In genomic region chr10:124117879-124118278, GRCh38 we compare ENCODE assay signal across 24 cellular contexts. TPM values are rescaled to one million over a fixed set of nuclear protein-coding genes. Genes with fewer than 3 reads are reported as not detected.
DNase-seq lines count a peak whose midpoint lies in the region; ATAC-seq and TF ChIP-seq lines count a peak whose summit lies in the region.
"Had no signal": no experiment of that assay in that cellular context is flagged by ENCODE, and none has a peak within 500 bp of the region (broad histone marks: within the 10 kb centered on the region; RNA-seq: fewer than 3 reads in every experiment).

No MANE protein-coding gene starts in this region.

- H3K4me3 Mint-ChIP-seq in endodermal cell = no peak overlapping the region
- H3K4me3 Mint-ChIP-seq in endothelial cell (ENCODE audit: unreplicated experiment) = no peak overlapping the region
- H3K4me3 Mint-ChIP-seq: HFFc6 had no signal

- H3K79me2 ChIP-seq in mammary epithelial cell (ENCODE audit: insufficient read depth, low read length) (no peaks in the 10 kb centered on the region), trophoblast cell (ENCODE audit: control insufficient read depth, insufficient read depth, low read length, poor library complexity) (no peaks in the 10 kb centered on the region)

- DNase-seq in IMR-90 = no peak
- DNase-seq in mammary epithelial cell = peak; percentile 41
- peak; percentile 79 to 89 for DNase-seq in trophoblast cell
- no peak for DNase-seq in stimulated activated CD4-positive, alpha-beta T cell treated with anti-CD3 and anti-CD28 coated beads, Interleukin-15, amount 100 ng/mL, for 24 hours
- DNase-seq in endodermal cell = no peak
- DNase-seq in endothelial cell (ENCODE audit: low spot score) = no peak
- DNase-seq: C1 segment of cervical spinal cord; DMS79; GOT3; HFFc6; Kasumi-1; MM.1S; NCI-H1092; NCI-H1436 treated with DMSO at 0.1 percent for 48 hours; NCI-H2081; NCI-H2171 treated with DMSO at 0.1 percent for 48 hours; NCI-H446; NCI-H69; NK-92 treated with Interleukin-12 subunit alpha and Interleukin-12 subunit beta, amount 100 ng/mL, for 24 hours; SHP77 had no signal

- no peak overlapping the region for H3K4me3 ChIP-seq in BLaER1
- H3K4me3 ChIP-seq in IMR-90 (ENCODE audit: insufficient read depth, low read depth, low read length) = no peak overlapping the region
- H3K4me3 ChIP-seq in mammary epithelial cell (replicated peaks in 1 of 3; ENCODE audit: insufficient read depth in 1 of 3, low read depth in 2 of 3, low read length in 3 of 3) = no peak overlapping the region
- no peak overlapping the region for H3K4me3 ChIP-seq in trophoblast cell (ENCODE audit: low read depth, low read length)
- no peak overlapping the region for H3K4me3 ChIP-seq in endodermal cell (ENCODE audit: low read length)
- H3K4me3 ChIP-seq: SK-N-MC had no signal

- in situ Hi-C loops in IMR-90 (cut with MboI; ENCODE audit: low sequenced_read_pairs) (no loop called here), mammary epithelial cell (cut with MboI; ENCODE audit: low sequenced_read_pairs in 2 of 2) (no loop called here)

- H3K36me3 Mint-ChIP-seq in endodermal cell (ENCODE audit: low read depth) (no peaks in the 10 kb centered on the region), endothelial cell (ENCODE audit: low read depth, unreplicated experiment) (peaks cover 7% of the 10 kb centered on the region)

- no peak for TF ChIP-seq POLR2A in IMR-90 (IDR thresholded peaks at IDR 0.05; ENCODE audit: low read depth, low read length)

- no peak overlapping the region for H3K14ac ChIP-seq in IMR-90 (replicated peaks; ENCODE audit: low read depth, low read length)
- no peak overlapping the region for H3K14ac ChIP-seq in trophoblast cell (ENCODE audit: low read length)

- no peak overlapping the region for H2BK20ac ChIP-seq in IMR-90 (ENCODE audit: low read depth, low read length)

- H3K9me3 ChIP-seq in BLaER1 (no peaks in the 10 kb centered on the region), IMR-90 (ENCODE audit: control insufficient read depth, insufficient read depth, low read length) (peaks cover 4% of the 10 kb centered on the region), mammary epithelial cell (replicated peaks; ENCODE audit: insufficient read depth, low read length) (no peaks in the 10 kb centered on the region), trophoblast cell (ENCODE audit: insufficient read depth, low read depth, low read length) (peaks cover 1% of the 10 kb centered on the region), endodermal cell (ENCODE audit: control insufficient read depth, low read length) (no peaks in the 10 kb centered on the region)

- H3K9me1 ChIP-seq in IMR-90 (ENCODE audit: insufficient read depth, low read length) = no peaks in the 10 kb centered on the region

- H2BK120ac ChIP-seq in IMR-90 (ENCODE audit: low read depth, low read length) (no peak overlapping the region), trophoblast cell (ENCODE audit: insufficient read depth, low read length, poor library complexity) (no peak overlapping the region)

- H3K18ac ChIP-seq in IMR-90 (ENCODE audit: low read depth, low read length) (no peak overlapping the region), trophoblast cell (ENCODE audit: low read length) (no peak overlapping the region)

- H3K36me3 ChIP-seq in BLaER1 (no peaks in the 10 kb centered on the region), IMR-90 (ENCODE audit: control insufficient read depth, insufficient read depth, low read length) (no peaks in the 10 kb centered on the region), mammary epithelial cell (ENCODE audit: insufficient read depth, low read length) (no peaks in the 10 kb centered on the region), trophoblast cell (ENCODE audit: control insufficient read depth in 1 of 2, insufficient read depth in 2 of 2, low read length in 2 of 2) (no peaks in the 10 kb centered on the region), endodermal cell (ENCODE audit: control insufficient read depth, insufficient read depth, low read length) (no peaks in the 10 kb centered on the region)

- no peak overlapping the region for H4K12ac ChIP-seq in trophoblast cell (ENCODE audit: low read depth, low read length)

- H4K20me1 ChIP-seq in BLaER1 = no peaks in the 10 kb centered on the region
- no peaks in the 10 kb centered on the region for H4K20me1 ChIP-seq in IMR-90 (ENCODE audit: insufficient read depth, low read length)
- H4K20me1 ChIP-seq in mammary epithelial cell (ENCODE audit: insufficient read depth, low read length) = no peaks in the 10 kb centered on the region

- H3K56ac ChIP-seq in IMR-90 (ENCODE audit: extremely low read depth, insufficient read depth, low read length) = no peak overlapping the region

- no peak overlapping the region for H2AK5ac ChIP-seq in IMR-90 (ENCODE audit: low read depth, low read length)
- no peak overlapping the region for H2AK5ac ChIP-seq in trophoblast cell (ENCODE audit: low read length)

- H4K5ac ChIP-seq in IMR-90 (ENCODE audit: low read depth, low read length) = no peak overlapping the region

- no peak overlapping the region for H3K23ac ChIP-seq in IMR-90 (ENCODE audit: low read depth, low read length)
- H3K23ac ChIP-seq in trophoblast cell (ENCODE audit: low read length) = no peak overlapping the region

- BruUV-seq in IMR-90 (replicated peaks; lab: Mats Ljungman, UMichigan) = no TSS peak
- BruUV-seq in mammary epithelial cell (replicated peaks; lab: Mats Ljungman, UMichigan) = no TSS peak

- peak overlapping the region; percentile 81 for H3K4me2 ChIP-seq in BLaER1
- H3K4me2 ChIP-seq in IMR-90 (ENCODE audit: low read depth, low read length) = no peak overlapping the region
- no peak overlapping the region for H3K4me2 ChIP-seq in mammary epithelial cell (ENCODE audit: insufficient read depth, low read depth, low read length)
- no peak overlapping the region for H3K4me2 ChIP-seq in trophoblast cell (ENCODE audit: low read length)

- H3K27me3 Mint-ChIP-seq in endodermal cell (ENCODE audit: insufficient read depth) (no peaks in the 10 kb centered on the region), endothelial cell (ENCODE audit: unreplicated experiment) (peaks cover 6% of the 10 kb centered on the region)

- CTCF ChIA-PET in IMR-90 (lab: Yijun Ruan, JAX) = no interaction called here
- CTCF ChIA-PET in mammary epithelial cell (lab: Charles Lee; ENCODE audit: low non-redundant PET) = no interaction called here

- TF ChIP-seq RAD21 in IMR-90 (IDR thresholded peaks at IDR 0.05; ENCODE audit: low read length) = no peak

- H2BK5ac ChIP-seq in IMR-90 (ENCODE audit: low read depth, low read length, poor library complexity, severe bottlenecking) (no peak overlapping the region), trophoblast cell (ENCODE audit: low read depth, low read length, poor library complexity) (no peak overlapping the region)

- no peak overlapping the region for H3K4ac ChIP-seq in IMR-90 (ENCODE audit: low read depth, low read length)
- no peak overlapping the region for H3K4ac ChIP-seq in trophoblast cell (ENCODE audit: low read depth, low read length)

- H3K27ac ChIP-seq in BLaER1 (peak overlapping the region; percentile 85), IMR-90 (ENCODE audit: insufficient read depth, low read length) (no peak overlapping the region), mammary epithelial cell (ENCODE audit: insufficient read depth, low read depth, low read length) (no peak overlapping the region), trophoblast cell (ENCODE audit: low read depth, low read length) (no peak overlapping the region), endodermal cell (ENCODE audit: low read depth, low read length) (no peak overlapping the region)
- H3K27ac ChIP-seq: SK-N-MC had no signal

- H2AFZ ChIP-seq in IMR-90 (replicated peaks; ENCODE audit: low read length, poor library complexity) = no peak overlapping the region
- no peak overlapping the region for H2AFZ ChIP-seq in mammary epithelial cell (ENCODE audit: low read depth, low read length)
- H2AFZ ChIP-seq in trophoblast cell (ENCODE audit: insufficient read depth, low read length, poor library complexity) = no peak overlapping the region

- H4K8ac ChIP-seq in IMR-90 (ENCODE audit: low read depth in 2 of 2, low read length in 2 of 2) (no peak overlapping the region), trophoblast cell (ENCODE audit: low read depth, low read length) (no peak overlapping the region)

- H3K9ac ChIP-seq in BLaER1 (no peak overlapping the region), IMR-90 (ENCODE audit: low read depth, low read length) (no peak overlapping the region), mammary epithelial cell (ENCODE audit: insufficient read depth, low read length) (no peak overlapping the region), trophoblast cell (ENCODE audit: low read length) (no peak overlapping the region), endodermal cell (ENCODE audit: extremely low read depth, low read length, poor library complexity, severe bottlenecking) (no peak overlapping the region)

- no peak for ATAC-seq in IMR-90 (ENCODE audit: low read depth)
- ATAC-seq in esophagus mucosa = no peak

- H4K91ac ChIP-seq in IMR-90 (ENCODE audit: insufficient read depth, low read depth, low read length) (no peak overlapping the region), trophoblast cell (ENCODE audit: low read depth, low read length) (no peak overlapping the region)

- H3K27ac Mint-ChIP-seq in endodermal cell = no peak overlapping the region
- H3K27ac Mint-ChIP-seq in endothelial cell (ENCODE audit: unreplicated experiment) = no peak overlapping the region
- H3K27ac Mint-ChIP-seq: HFFc6 had no signal

- no CpG with 5 or more reads among the region's 4 CpGs for WGBS in IMR-90 (ENCODE audit: extremely low coverage in 2 of 2, insufficient read length in 1 of 2), 2 experiments
- WGBS in mammary epithelial cell (ENCODE audit: low coverage, missing lambda C conversion rate) = 83% methylated on average over 4 of the region's 4 CpGs
- WGBS in trophoblast cell (ENCODE audit: extremely low coverage, insufficient coverage, insufficient read length) = no CpG with 5 or more reads among the region's 4 CpGs
- WGBS in endodermal cell (ENCODE audit: insufficient coverage in 1 of 2, insufficient read length in 1 of 2), 2 experiments = 98 to 100% methylated on average over 2 to 4 of the region's 4 CpGs

- no peak overlapping the region for H2BK12ac ChIP-seq in trophoblast cell (ENCODE audit: low read length)

- intact Hi-C loops in IMR-90 (cut with micrococcal nuclease) = no loop called here
- intact Hi-C loops in mammary epithelial cell (cut with micrococcal nuclease) = no loop called here

- H3K9me3 Mint-ChIP-seq in endodermal cell = no peaks in the 10 kb centered on the region
- no peaks in the 10 kb centered on the region for H3K9me3 Mint-ChIP-seq in endothelial cell (ENCODE audit: unreplicated experiment)
- H3K9me3 Mint-ChIP-seq: HFFc6 had no signal

- H2BK15ac ChIP-seq in IMR-90 (ENCODE audit: low read depth, low read length) = no peak overlapping the region

- H3K4me1 Mint-ChIP-seq in endodermal cell (no peaks in the 10 kb centered on the region), endothelial cell (ENCODE audit: unreplicated experiment) (peaks cover 47% of the 10 kb centered on the region)

- dilution Hi-C loops in IMR-90 (cut with HindIII; ENCODE audit: low sequenced_read_pairs, unreplicated experiment) (no loop called here), mammary epithelial cell (cut with HindIII; ENCODE audit: low sequenced_read_pairs) (no loop called here)

- H3K27me3 ChIP-seq in BLaER1 = no peaks in the 10 kb centered on the region
- no peaks in the 10 kb centered on the region; the same call in 1 of the 2 replicates for H3K27me3 ChIP-seq in IMR-90 (ENCODE audit: control insufficient read depth, insufficient read depth, low read length)
- no peaks in the 10 kb centered on the region for H3K27me3 ChIP-seq in mammary epithelial cell (ENCODE audit: insufficient read depth, low read length)
- no peaks in the 10 kb centered on the region for H3K27me3 ChIP-seq in trophoblast cell (ENCODE audit: insufficient read depth, low read length)
- H3K27me3 ChIP-seq in endodermal cell (ENCODE audit: control insufficient read depth, insufficient read depth, low read length, poor library complexity, severe bottlenecking) = no peaks in the 10 kb centered on the region

- TF ChIP-seq CTCF in IMR-90 (conservative IDR thresholded peaks at IDR 0.05; ENCODE audit: low read depth, low read length) = no peak
- no peak for TF ChIP-seq CTCF in mammary epithelial cell (conservative IDR thresholded peaks at IDR 0.05 in 1 of 2, IDR thresholded peaks at IDR 0.05 in 1 of 2; ENCODE audit: extremely low read depth in 1 of 2, insufficient read depth in 1 of 2, low read depth in 1 of 2, low read length in 2 of 2)
- TF ChIP-seq CTCF in endodermal cell (conservative IDR thresholded peaks at IDR 0.05) = no peak
- no peak for TF ChIP-seq CTCF in endothelial cell (IDR thresholded peaks at IDR 0.05; ENCODE audit: unreplicated experiment)

- H2AK9ac ChIP-seq in IMR-90 (replicated peaks; ENCODE audit: low read depth, low read length, poor library complexity) = no peak overlapping the region

- POLR2A ChIA-PET in IMR-90 (lab: Charles Lee; ENCODE audit: unreplicated experiment) = no interaction called here

- H3K4me1 ChIP-seq in BLaER1 = peaks cover 95% of the 10 kb centered on the region
- no peaks in the 10 kb centered on the region for H3K4me1 ChIP-seq in IMR-90 (ENCODE audit: control insufficient read depth, insufficient read depth, low read length)
- peaks cover 6% of the 10 kb centered on the region for H3K4me1 ChIP-seq in mammary epithelial cell (ENCODE audit: insufficient read depth, low read length)
- H3K4me1 ChIP-seq in trophoblast cell (ENCODE audit: control insufficient read depth in 1 of 2, insufficient read depth in 2 of 2, low read length in 2 of 2) = no peaks in the 10 kb centered on the region
- no peaks in the 10 kb centered on the region for H3K4me1 ChIP-seq in endodermal cell (ENCODE audit: control insufficient read depth, insufficient read depth, low read length)

- no peaks in the 10 kb centered on the region for H3K79me1 ChIP-seq in IMR-90 (ENCODE audit: low read depth in 1 of 2, low read length in 2 of 2)
- no peaks in the 10 kb centered on the region for H3K79me1 ChIP-seq in trophoblast cell (ENCODE audit: low read length)

RNA-seq across cellular contexts. Expression of gene CHST15, which starts 24.5 kb away (rescaled TPM):
- total RNA-seq in IMR-90 (2012; rRNA removed) = 0.18 and 0.28 TPM in 2 replicates
- polyA plus RNA-seq in IMR-90 (2012; rRNA removed) = 0.10 and 0.14 TPM in 2 replicates
- polyA plus RNA-seq in IMR-90 (2012; cell fraction: cytosol; rRNA removed) = 0.02 and 0.08 TPM in 2 replicates
- 0.12 and 0.18 TPM in 2 replicates for polyA plus RNA-seq in IMR-90 (2012; cell fraction: nucleus; rRNA removed; ENCODE audit: low replicate concordance)
- 10 to 100 TPM; 47.3 to 61.0 TPM for total RNA-seq in mammary epithelial cell
- 24.5 TPM for polyA plus RNA-seq in mammary epithelial cell
- 60.0 TPM for polyA minus RNA-seq in mammary epithelial cell
- 2.6 TPM in 2 replicates for polyA plus RNA-seq in trophoblast cell (2013)
- total RNA-seq in endodermal cell = 10 to 100 TPM in 1 of 2 donors, 1 to 10 TPM in 1; 7.5 to 14.9 TPM
- polyA plus RNA-seq in endodermal cell (2013, experiment 1 of 2) = 8.9 TPM
- 10.0 TPM for polyA plus RNA-seq in endodermal cell (2013, experiment 2 of 2)
- 148 TPM for total RNA-seq in endothelial cell (ENCODE audit: unreplicated experiment)
- total RNA-seq in esophagus mucosa = 6.1 TPM
- total RNA-seq: HT-29 had no signal

Comparison
In these comparisons a context has a peak if more than half of its experiments do, and no peak if none do; other contexts are left out.
1. DNase-seq: peak in mammary epithelial cell (single experiment) and trophoblast cell (2 of 2); none in IMR-90 (single experiment), stimulated activated CD4-positive, alpha-beta T cell treated with anti-CD3 and anti-CD28 coated beads, Interleukin-15, amount 100 ng/mL, for 24 hours (single experiment), endodermal cell (single experiment) and endothelial cell (single experiment).